In genomic region chr6:149331043-149331807, GRCh38 we compare ENCODE assay signal across 1 cellular context.
TF ChIP-seq lines count a peak whose summit lies in the region.

No MANE protein-coding gene starts in this region.

TF ChIP-seq in GM12878, 131 proteins besides CTCF, POLR2A, EP300 and RAD21 (continued from another document):
- TF ChIP-seq ZBTB40 (IDR thresholded peaks at IDR 0.05; ENCODE audit: borderline replicate concordance) (no peak), FOXM1 (IDR thresholded peaks at IDR 0.05; ENCODE audit: low read depth, low read length) (no peak), BCL11A (IDR thresholded peaks at IDR 0.05; ENCODE audit: low read depth, low read length) (no peak), SKIL (IDR thresholded peaks at IDR 0.05; ENCODE audit: low read depth, poor library complexity, severe bottlenecking) (no peak), TAF1 (IDR thresholded peaks at IDR 0.05; ENCODE audit: borderline replicate concordance, low read depth, low read length) (no peak), USF1 (IDR thresholded peaks at IDR 0.05; ENCODE audit: borderline replicate concordance, extremely low read length, insufficient read depth, low read depth, low read length) (no peak), CHD4 (IDR thresholded peaks at IDR 0.05) (no peak), MTA2 (IDR thresholded peaks at IDR 0.05; ENCODE audit: low read depth) (no peak), ATF2 (IDR thresholded peaks at IDR 0.05; ENCODE audit: low read length) (no peak), ZNF622 (IDR thresholded peaks at IDR 0.05) (no peak), E4F1 (IDR thresholded peaks at IDR 0.05; ENCODE audit: borderline replicate concordance, partially characterized antibody) (no peak)
